ENCODE assay signal across 19 cellular contexts in the genomic region with DNA sequence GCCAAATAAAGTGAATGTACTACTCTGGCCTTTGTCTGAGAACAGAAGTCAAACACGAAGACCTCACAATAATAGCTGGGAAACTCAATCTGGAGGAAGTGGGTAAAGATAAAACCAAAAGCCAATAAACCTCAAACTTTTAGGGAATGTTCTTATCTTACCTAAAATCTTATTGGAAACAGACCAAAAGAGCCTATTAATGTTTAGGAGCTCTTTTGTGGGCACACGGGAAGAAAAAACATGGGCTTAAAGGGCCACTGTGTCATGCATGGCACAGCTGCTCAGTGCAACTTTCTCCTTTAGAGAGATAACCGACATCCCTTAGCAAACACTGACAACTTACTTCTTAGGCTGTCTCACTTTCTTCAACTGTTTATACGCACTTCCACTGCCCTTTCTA. TPM values are rescaled to one million over a fixed set of nuclear protein-coding genes. Genes with fewer than 3 reads are reported as not detected.
DNase-seq lines count a peak whose midpoint lies in the region; ATAC-seq and TF ChIP-seq lines count a peak whose summit lies in the region.
"Had no signal": no experiment of that assay in that cellular context is flagged by ENCODE, and none has a peak within 500 bp of the region (broad histone marks: within the 10 kb centered on the region; RNA-seq: fewer than 3 reads in every experiment).

No MANE protein-coding gene starts in this region.

- CTCF ChIA-PET in HEK293 (lab: Yijun Ruan, JAX): interaction anchor here (0.6 to 1.4 kb wide), 4 partner anchors 15 to 359 kb away, joined by 3 to 8 read pairs (median 4); partner anchors contain the start of gene EIF2B3

- peak; percentile 71 to 89 for DNase-seq in SJCRH30
- DNase-seq in cardiac fibroblast (ENCODE audit: low read depth in 2 of 2): peak; percentile 21 to 55
- no peak for DNase-seq in smooth muscle cell (lab: John Stamatoyannopoulos, UW; ENCODE audit: unreplicated experiment)
- DNase-seq in NCI-H510A (lab: John Stamatoyannopoulos, UW): no peak
- DNase-seq in left ventricle myocardium superior: no peak
- DNase-seq in natural killer cell: no peak
- DNase-seq: activated CD4-positive, alpha-beta T cell treated with anti-CD3 and anti-CD28 coated beads for 36 hours; activated gamma-delta T cell treated with Interleukin-2 at 50 U/mL for 16 hours; gastrocnemius medialis; lower lobe of right lung; MM.1S; NCI-H187 treated with DMSO at 0.1 percent for 48 hours; NCI-H446; nephron progenitor cell; Right ventricle myocardium superior; stimulated activated CD4-positive, alpha-beta T cell treated with anti-CD3 and anti-CD28 coated beads, Interleukin-12 subunit alpha, Interleukin-12 subunit beta, amount 100 ng/mL, for 4 hours had no signal

- peaks cover 18% of the 10 kb centered on the region for H3K4me1 ChIP-seq in HEK293 (ENCODE audit: control insufficient read depth, insufficient read depth, low read length)
- peaks cover 17% of the 10 kb centered on the region for H3K4me1 ChIP-seq in SJCRH30
- H3K4me1 ChIP-seq in smooth muscle cell (ENCODE audit: low read depth): no peaks in the 10 kb centered on the region
- H3K4me1 ChIP-seq: BLaER1, lower lobe of right lung had no signal

- H3K27ac Mint-ChIP-seq in natural killer cell: no peak overlapping the region
- H3K27ac Mint-ChIP-seq: activated CD4-positive, alpha-beta T cell treated with anti-CD3 and anti-CD28 coated beads for 36 hours; stimulated activated effector memory CD8-positive, alpha-beta T cell treated with anti-CD3 and anti-CD28 coated beads, Interleukin-12 subunit alpha, Interleukin-12 subunit beta, amount 100 ng/mL, for 72 hours had no signal

- H4K20me1 ChIP-seq in smooth muscle cell (ENCODE audit: low read depth): peaks cover 4% of the 10 kb centered on the region
- H4K20me1 ChIP-seq: BLaER1 had no signal

- no peaks in the 10 kb centered on the region for H3K9me3 ChIP-seq in HEK293 (ENCODE audit: control insufficient read depth, insufficient read depth, low read depth, low read length)
- no peaks in the 10 kb centered on the region for H3K9me3 ChIP-seq in SJCRH30 (replicated peaks)
- H3K9me3 ChIP-seq in smooth muscle cell (replicated peaks; ENCODE audit: low read depth): no peaks in the 10 kb centered on the region
- H3K9me3 ChIP-seq: BLaER1, gastrocnemius medialis, lower lobe of right lung had no signal

- no peaks in the 10 kb centered on the region for H3F3A ChIP-seq in smooth muscle cell (ENCODE audit: low read depth)

- no peaks in the 10 kb centered on the region for H3K9me3 Mint-ChIP-seq in natural killer cell
- H3K9me3 Mint-ChIP-seq: nephron progenitor cell; stimulated activated effector memory CD8-positive, alpha-beta T cell treated with anti-CD3 and anti-CD28 coated beads, Interleukin-12 subunit alpha, Interleukin-12 subunit beta, amount 100 ng/mL, for 72 hours had no signal

- H3K27ac ChIP-seq in HEK293 (ENCODE audit: extremely low read depth, low read depth, low read length) (peak overlapping the region; percentile 48), SJCRH30 (no peak overlapping the region; the same call in 1 of the 2 replicates), smooth muscle cell (ENCODE audit: low read depth) (peak overlapping the region; percentile 25)
- H3K27ac ChIP-seq: BLaER1, lower lobe of right lung had no signal

- ATAC-seq in left ventricle myocardium superior (no peak), natural killer cell (no peak)
- ATAC-seq: activated CD4-positive, alpha-beta T cell treated with anti-CD3 and anti-CD28 coated beads for 36 hours; gastrocnemius medialis; lower lobe of right lung; stimulated activated effector memory CD8-positive, alpha-beta T cell treated with anti-CD3 and anti-CD28 coated beads, Interleukin-12 subunit alpha, Interleukin-12 subunit beta, amount 100 ng/mL, for 72 hours had no signal

- WGBS in smooth muscle cell (ENCODE audit: low lambda C conversion rate): 26% methylated on average over 4 of the region's 4 CpGs

- H3K79me2 ChIP-seq in smooth muscle cell (ENCODE audit: low read depth): no peaks in the 10 kb centered on the region

- H3K27me3 Mint-ChIP-seq in natural killer cell (ENCODE audit: low read depth in 2 of 2): no peaks in the 10 kb centered on the region
- H3K27me3 Mint-ChIP-seq: activated CD4-positive, alpha-beta T cell treated with anti-CD3 and anti-CD28 coated beads for 36 hours had no signal

- intact Hi-C loops in left ventricle myocardium superior (cut with micrococcal nuclease): no loop called here
- intact Hi-C loops in natural killer cell (cut with micrococcal nuclease): no loop called here

- TF ChIP-seq CTCF in HEK293 (tag by site-specific recombination; IDR thresholded peaks at IDR 0.05) (no peak), cardiac fibroblast (IDR thresholded peaks at IDR 0.05; ENCODE audit: low read depth, low read length) (no peak), smooth muscle cell (IDR thresholded peaks at IDR 0.05; ENCODE audit: borderline replicate concordance, insufficient read depth, poor library complexity, severe bottlenecking) (no peak), natural killer cell (IDR thresholded peaks at IDR 0.05) (no peak)

- no peak overlapping the region for H3K9ac ChIP-seq in smooth muscle cell (ENCODE audit: low read depth)
- H3K9ac ChIP-seq: BLaER1 had no signal

- no peaks in the 10 kb centered on the region for H3K36me3 Mint-ChIP-seq in natural killer cell

- H3K4me1 Mint-ChIP-seq in natural killer cell: peaks cover 0 to 6% of the 10 kb centered on the region in 2 donors

- no peak overlapping the region for H3K4me3 Mint-ChIP-seq in natural killer cell
- H3K4me3 Mint-ChIP-seq: activated CD4-positive, alpha-beta T cell treated with anti-CD3 and anti-CD28 coated beads for 36 hours; nephron progenitor cell; stimulated activated effector memory CD8-positive, alpha-beta T cell treated with anti-CD3 and anti-CD28 coated beads, Interleukin-12 subunit alpha, Interleukin-12 subunit beta, amount 100 ng/mL, for 72 hours had no signal

- no peaks in the 10 kb centered on the region for H3K27me3 ChIP-seq in SJCRH30
- no peaks in the 10 kb centered on the region for H3K27me3 ChIP-seq in smooth muscle cell (ENCODE audit: low read depth)
- H3K27me3 ChIP-seq: BLaER1, gastrocnemius medialis had no signal

- H3K4me3 ChIP-seq in HEK293 (ENCODE audit: low read depth, low read length) (no peak overlapping the region), SJCRH30 (no peak overlapping the region), cardiac fibroblast (replicated peaks in 1 of 2; ENCODE audit: low read depth in 2 of 2, low read length in 2 of 2) (no peak overlapping the region), smooth muscle cell (no peak overlapping the region)
- H3K4me3 ChIP-seq: BLaER1, gastrocnemius medialis, lower lobe of right lung had no signal

- H2AFZ ChIP-seq in smooth muscle cell (ENCODE audit: low read depth): no peak overlapping the region

- H3K36me3 ChIP-seq in HEK293 (ENCODE audit: control insufficient read depth in 2 of 2, insufficient read depth in 1 of 2, low read length in 2 of 2) (peaks cover 8 to 23% of the 10 kb centered on the region in 2 experiments; a peak in 2 of 3 replicates), SJCRH30 (peaks cover 7% of the 10 kb centered on the region), smooth muscle cell (ENCODE audit: low read depth) (no peaks in the 10 kb centered on the region)

- peak overlapping the region; percentile 55 for H3K4me2 ChIP-seq in smooth muscle cell
- H3K4me2 ChIP-seq: BLaER1 had no signal

- POLR2A ChIA-PET in HEK293 (lab: Yijun Ruan, JAX): interaction anchor here (1.5 kb wide), 1 partner anchor 127 kb away, joined by 6 read pairs; the partner anchor contains the start of gene PTCH2

TF ChIP-seq in HEK293, 187 proteins besides CTCF, POLR2A, EP300 and RAD21 (continues in another document):
- TF ChIP-seq HOXA7 (CRISPR knock-in tag; IDR thresholded peaks at IDR 0.05; ENCODE audit: borderline replicate concordance) (no peak), PRDM1 (tag by site-specific recombination; IDR thresholded peaks at IDR 0.05) (peak; percentile 84), KLF9 (tag by site-specific recombination; IDR thresholded peaks at IDR 0.05; ENCODE audit: low read depth) (no peak), ZXDB (tag by site-specific recombination; IDR thresholded peaks at IDR 0.05) (peak; percentile 82), ZNF701 (tag by site-specific recombination; IDR thresholded peaks at IDR 0.05) (no peak), ZBTB8A (tag by site-specific recombination; IDR thresholded peaks at IDR 0.05) (peak; percentile 75)
- TF ChIP-seq, protein P1, sequence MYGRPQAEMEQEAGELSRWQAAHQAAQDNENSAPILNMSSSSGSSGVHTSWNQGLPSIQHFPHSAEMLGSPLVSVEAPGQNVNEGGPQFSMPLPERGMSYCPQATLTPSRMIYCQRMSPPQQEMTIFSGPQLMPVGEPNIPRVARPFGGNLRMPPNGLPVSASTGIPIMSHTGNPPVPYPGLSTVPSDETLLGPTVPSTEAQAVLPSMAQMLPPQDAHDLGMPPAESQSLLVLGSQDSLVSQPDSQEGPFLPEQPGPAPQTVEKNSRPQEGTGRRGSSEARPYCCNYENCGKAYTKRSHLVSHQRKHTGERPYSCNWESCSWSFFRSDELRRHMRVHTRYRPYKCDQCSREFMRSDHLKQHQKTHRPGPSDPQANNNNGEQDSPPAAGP (tag by site-specific recombination; IDR thresholded peaks at IDR 0.05): no peak
- TF ChIP-seq, protein P2, sequence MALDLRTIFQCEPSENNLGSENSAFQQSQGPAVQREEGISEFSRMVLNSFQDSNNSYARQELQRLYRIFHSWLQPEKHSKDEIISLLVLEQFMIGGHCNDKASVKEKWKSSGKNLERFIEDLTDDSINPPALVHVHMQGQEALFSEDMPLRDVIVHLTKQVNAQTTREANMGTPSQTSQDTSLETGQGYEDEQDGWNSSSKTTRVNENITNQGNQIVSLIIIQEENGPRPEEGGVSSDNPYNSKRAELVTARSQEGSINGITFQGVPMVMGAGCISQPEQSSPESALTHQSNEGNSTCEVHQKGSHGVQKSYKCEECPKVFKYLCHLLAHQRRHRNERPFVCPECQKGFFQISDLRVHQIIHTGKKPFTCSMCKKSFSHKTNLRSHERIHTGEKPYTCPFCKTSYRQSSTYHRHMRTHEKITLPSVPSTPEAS (tag by site-specific recombination; IDR thresholded peaks at IDR 0.05): no peak

RNA-seq across cellular contexts. Expression of gene EIF2B3, which starts 16.1 kb away (rescaled TPM):
- 40.1 TPM in 2 replicates for total RNA-seq in SJCRH30 (2014; rRNA removed; shearing (Covaris generic))
- 22.0 and 29.8 TPM in 2 replicates for total RNA-seq in smooth muscle cell
- 24.2 and 26.9 TPM in 2 replicates for polyA plus RNA-seq in smooth muscle cell
- 41.5 TPM for total RNA-seq in left ventricle myocardium superior
- 10 to 100 TPM; 12.4 to 19.1 (median 14.3) TPM for total RNA-seq in natural killer cell

RNA-seq across cellular contexts. Expression of gene HECTD3, which starts 40.8 kb away (rescaled TPM):
- total RNA-seq in SJCRH30 (2014; rRNA removed; shearing (Covaris generic)): 19.6 and 21.3 TPM in 2 replicates
- total RNA-seq in smooth muscle cell: 22.1 and 22.7 TPM in 2 replicates
- polyA plus RNA-seq in smooth muscle cell: 34.6 and 41.7 TPM in 2 replicates
- 23.7 TPM for total RNA-seq in left ventricle myocardium superior
- 10 to 100 TPM; 56.6 to 67.4 (median 64.4) TPM for total RNA-seq in natural killer cell

RNA-seq across cellular contexts. Expression of gene UROD, which starts 41.7 kb away (rescaled TPM):
- 116 and 131 TPM in 2 replicates for total RNA-seq in SJCRH30 (2014; rRNA removed; shearing (Covaris generic))
- total RNA-seq in smooth muscle cell (53.7 and 82.4 TPM in 2 replicates), left ventricle myocardium superior (84.8 TPM), natural killer cell (10 to 100 TPM; 54.5 to 65.4 (median 56.6) TPM)
- polyA plus RNA-seq in smooth muscle cell: 122 and 123 TPM in 2 replicates

Comparison
In these comparisons a context has a peak if more than half of its experiments do, and no peak if none do; other contexts are left out.
1. DNase-seq: peak in SJCRH30 (2 of 2) and cardiac fibroblast (2 of 2); none in smooth muscle cell (single experiment), NCI-H510A (single experiment), left ventricle myocardium superior (single experiment) and natural killer cell (single experiment).